15 cellular contexts compared by ENCODE assay signal in the genomic region with DNA sequence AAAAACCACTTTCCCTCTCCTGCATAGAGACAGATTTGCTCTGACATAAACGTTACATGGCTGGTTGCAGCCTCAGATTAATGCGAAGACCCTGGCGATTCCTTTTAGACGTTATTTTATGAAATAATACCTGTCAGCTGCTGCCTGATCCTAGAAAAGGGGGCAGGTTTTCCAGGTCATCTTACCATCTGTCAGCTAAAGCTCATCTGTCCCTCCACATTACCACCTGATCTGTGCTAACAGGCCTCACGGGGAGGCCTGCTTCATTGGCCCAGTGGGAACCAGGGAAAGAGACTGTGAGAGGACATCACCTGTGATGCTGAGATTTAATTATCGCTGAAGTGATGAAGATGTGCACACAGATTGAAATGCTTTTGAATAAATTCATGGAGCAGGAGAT.
"Had no signal": no experiment of that assay in that cellular context is flagged by ENCODE, and none has a peak within 500 bp of the region (broad histone marks: within the 10 kb centered on the region; RNA-seq: fewer than 3 reads in every experiment).

No MANE protein-coding gene starts in this region.

- H3K27ac ChIP-seq: cardiac muscle cell, epithelial cell of prostate, gastrocnemius medialis, prostate gland, upper lobe of left lung had no signal

- H3K36me3 ChIP-seq: cardiac muscle cell, gastrocnemius medialis, prostate gland, upper lobe of left lung had no signal

- ATAC-seq: activated naive CD8-positive, alpha-beta T cell treated with anti-CD3 and anti-CD28 coated beads, Interleukin-2, amount 50 U/mL, for 24 hours; gastrocnemius medialis; left lobe of liver; natural killer cell had no signal

- H3K27me3 ChIP-seq: cardiac muscle cell, gastrocnemius medialis, upper lobe of left lung had no signal

- H3K4me3 ChIP-seq: cardiac muscle cell, gastrocnemius medialis, prostate gland, upper lobe of left lung had no signal

- H3K9me3 ChIP-seq: gastrocnemius medialis, prostate gland, upper lobe of left lung had no signal

- DNase-seq: activated CD4-positive, alpha-beta T cell treated with anti-CD3 and anti-CD28 coated beads, Interleukin-2, amount 10 ng/mL, durations not matched to agents 24 days and 14 days; activated naive CD4-positive, alpha-beta T cell; activated naive CD8-positive, alpha-beta T cell treated with anti-CD3 and anti-CD28 coated beads, Interleukin-2, amount 50 U/mL, for 24 hours; cortex of kidney; effector memory CD4-positive, alpha-beta T cell; gastrocnemius medialis; islet precursor cell; natural killer cell; stimulated activated CD4-positive, alpha-beta T cell treated with anti-CD3 and anti-CD28 coated beads, Interleukin-2, amount 100 ng/mL, for 48 hours; stimulated activated CD8-positive, alpha-beta memory T cell treated with anti-CD3 and anti-CD28 coated beads, Interleukin-4, amount 100 ng/mL, for 48 hours; upper lobe of left lung had no signal
